In the genomic region with DNA sequence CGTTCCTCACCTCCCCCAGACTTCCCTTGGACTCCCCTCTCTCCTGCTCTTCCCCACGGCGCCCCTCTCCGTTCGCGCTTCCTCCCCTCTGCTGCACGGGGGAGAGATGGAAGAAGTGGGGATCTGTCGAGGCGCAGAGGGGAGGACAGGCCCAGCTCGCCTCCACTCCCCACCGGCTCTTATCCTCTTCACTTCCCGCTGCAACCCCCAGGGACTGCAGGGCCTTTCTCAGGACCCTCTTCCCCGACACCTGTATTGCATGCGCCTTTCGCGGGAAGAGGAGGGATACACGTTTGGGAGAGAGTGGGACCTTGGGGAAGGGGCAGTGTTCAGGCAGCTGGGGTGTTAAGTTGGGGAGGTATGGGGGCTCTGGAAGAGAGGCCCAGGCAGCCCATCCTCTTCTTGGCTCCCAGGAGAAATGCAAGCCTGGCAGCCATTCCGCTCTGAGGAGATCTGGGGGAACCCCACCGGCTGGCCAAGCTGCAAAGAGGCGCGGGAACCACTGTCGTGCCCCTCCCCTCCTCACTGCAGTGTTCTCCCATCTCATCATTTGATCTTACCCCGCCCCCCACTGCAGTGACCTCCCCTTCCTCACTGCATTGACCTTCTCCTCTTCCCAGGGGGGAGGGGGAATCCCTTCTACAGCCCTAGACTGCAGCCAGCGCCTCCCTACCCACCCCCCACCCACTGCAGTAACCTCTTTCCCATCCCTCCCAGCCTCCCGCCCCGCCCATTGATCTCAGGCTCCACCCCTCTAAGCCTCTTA, we compare ENCODE assay signal across 6 cellular contexts. TPM values are rescaled to one million over a fixed set of nuclear protein-coding genes. Genes with fewer than 3 reads are reported as not detected.
DNase-seq lines count a peak whose midpoint lies in the region; ATAC-seq, FAIRE-seq and TF ChIP-seq lines count a peak whose summit lies in the region.

No MANE protein-coding gene starts in this region.

- 24% methylated on average over 6 of the region's 26 CpGs for WGBS in K562 (ENCODE audit: insufficient coverage, low coverage, missing lambda C conversion rate)
- 26% methylated on average over 26 of the region's 26 CpGs for WGBS in body of pancreas, 2 donors

- TF ChIP-seq CTCF in K562 (IDR thresholded peaks at IDR 0.05 in 2 of 3, conservative IDR thresholded peaks at IDR 0.05 in 1 of 3; ENCODE audit: insufficient read depth in 2 of 3, low read depth in 1 of 3, low read length in 3 of 3) (no peak), nephron progenitor cell (IDR thresholded peaks at IDR 0.05) (no peak), body of pancreas (IDR thresholded peaks at IDR 0.05) (no peak)

- H3K9me3 ChIP-seq in K562 (replicated peaks; ENCODE audit: control insufficient read depth, insufficient read depth, low read depth, low read length) (no peaks in the 10 kb centered on the region), body of pancreas (no peaks in the 10 kb centered on the region)

- CTCF ChIA-PET in activated CD8-positive, alpha-beta memory T cell treated with anti-CD3 and anti-CD28 coated beads, Interleukin-2, amount 10 ng/mL, durations not matched to agents 7 days and 5 days (lab: Charles Lee), result interaction anchor here (1.0 to 4.7 kb wide), 8 partner anchors 10 to 193 kb away, joined by 3 to 22 read pairs (median 4); a partner anchor contains a TSS
- CTCF ChIA-PET in K562 (lab: Yijun Ruan, JAX; ENCODE audit: low intra/inter-chr PET ratio), result no interaction called here

- no peak for TF ChIP-seq RAD21 in K562 (CRISPR knock-in tag; conservative IDR thresholded peaks at IDR 0.05 in 1 of 2, IDR thresholded peaks at IDR 0.05 in 1 of 2)

- ATAC-seq in activated CD8-positive, alpha-beta memory T cell treated with anti-CD3 and anti-CD28 coated beads, Interleukin-2, amount 10 ng/mL, durations not matched to agents 7 days and 5 days, result no peak
- ATAC-seq in K562 (peak; percentile 77), HG03108 (IDR thresholded peaks at IDR 0.05; ENCODE audit: unreplicated experiment) (no peak), body of pancreas (no peak)

- TF ChIP-seq EP300 in K562 (IDR thresholded peaks at IDR 0.05; ENCODE audit: low read length), result no peak

- peak overlapping the region; percentile 34 to 87; a peak in 3 of 4 replicates for H3K9ac ChIP-seq in K562 (ENCODE audit: insufficient read depth in 1 of 2, low read depth in 2 of 2, low read length in 2 of 2)

- H2AFZ ChIP-seq in K562 (ENCODE audit: low read depth, low read length), result peak overlapping the region; percentile 59

- H3K27me3 Mint-ChIP-seq in activated CD8-positive, alpha-beta memory T cell treated with anti-CD3 and anti-CD28 coated beads, Interleukin-2, amount 10 ng/mL, durations not matched to agents 7 days and 5 days, result no peaks in the 10 kb centered on the region
- H3K27me3 Mint-ChIP-seq in nephron progenitor cell (ENCODE audit: low read depth, poor library complexity), result peaks cover 23% of the 10 kb centered on the region

- H3K9me3 Mint-ChIP-seq in activated CD8-positive, alpha-beta memory T cell treated with anti-CD3 and anti-CD28 coated beads, Interleukin-2, amount 10 ng/mL, durations not matched to agents 7 days and 5 days (ENCODE audit: low read depth), result no peaks in the 10 kb centered on the region
- no peaks in the 10 kb centered on the region for H3K9me3 Mint-ChIP-seq in nephron progenitor cell

- POLR2A ChIA-PET in K562 (lab: Yijun Ruan, JAX), result no interaction called here

- no peaks in the 10 kb centered on the region for H4K20me1 ChIP-seq in K562 (replicated peaks; ENCODE audit: control insufficient read depth, insufficient read depth, low read length)

- H3K4me3 Mint-ChIP-seq in activated CD8-positive, alpha-beta memory T cell treated with anti-CD3 and anti-CD28 coated beads, Interleukin-2, amount 10 ng/mL, durations not matched to agents 7 days and 5 days, result peak overlapping the region; percentile 92
- peak overlapping the region; percentile 93 for H3K4me3 Mint-ChIP-seq in nephron progenitor cell

- H3K4me1 Mint-ChIP-seq in activated CD8-positive, alpha-beta memory T cell treated with anti-CD3 and anti-CD28 coated beads, Interleukin-2, amount 10 ng/mL, durations not matched to agents 7 days and 5 days, result peaks cover 52% of the 10 kb centered on the region
- H3K4me1 Mint-ChIP-seq in nephron progenitor cell, result peaks cover 60% of the 10 kb centered on the region

- in situ Hi-C loops in K562 (cut with MboI), result no loop called here

- DNase-seq in activated CD8-positive, alpha-beta memory T cell treated with anti-CD3 and anti-CD28 coated beads, Interleukin-2, amount 10 ng/mL, durations not matched to agents 7 days and 5 days, result no peak
- no peak for DNase-seq in activated CD8-positive, alpha-beta memory T cell treated with anti-CD3 and anti-CD28 coated beads, Interleukin-2, amount 50 U/mL, for 48 hours
- DNase-seq in K562 (ENCODE audit: extremely low read depth in 1 of 4, low spot score in 3 of 4) (peak; percentile 70 to 84 (median 72)), nephron progenitor cell (peak; percentile 59), body of pancreas (no peak)

- peak overlapping the region; percentile 76 for H3K4me2 ChIP-seq in K562 (ENCODE audit: insufficient read depth, low read length)

- peaks cover 6% of the 10 kb centered on the region for H3K9me1 ChIP-seq in K562 (ENCODE audit: control insufficient read depth, insufficient read depth, low read length)

- BruUV-seq in K562 (replicated peaks; lab: Mats Ljungman, UMichigan), result no TSS peak

- H3K4me1 ChIP-seq in K562 (replicated peaks in 1 of 2; ENCODE audit: control insufficient read depth in 2 of 2, insufficient read depth in 2 of 2, low read length in 2 of 2) (peaks cover 12 to 40% of the 10 kb centered on the region in 2 experiments; a peak in 4 of 5 replicates), body of pancreas (peaks cover 17% of the 10 kb centered on the region)

- H3K36me3 Mint-ChIP-seq in activated CD8-positive, alpha-beta memory T cell treated with anti-CD3 and anti-CD28 coated beads, Interleukin-2, amount 10 ng/mL, durations not matched to agents 7 days and 5 days, result peaks cover 27% of the 10 kb centered on the region
- peaks cover 19% of the 10 kb centered on the region for H3K36me3 Mint-ChIP-seq in nephron progenitor cell (ENCODE audit: low read depth)

- TF ChIP-seq POLR2A in K562 (conservative IDR thresholded peaks at IDR 0.05) (no peak), body of pancreas (IDR thresholded peaks at IDR 0.05) (no peak)

- H3K79me2 ChIP-seq in K562 (ENCODE audit: control insufficient read depth, insufficient read depth, low read length), result peaks cover 19% of the 10 kb centered on the region

- peak overlapping the region; percentile 46 for H3K4me3 ChIP-seq in K562
- H3K4me3 ChIP-seq in body of pancreas, result peak overlapping the region in 1 of 2 donors; percentile 15

- no peak for FAIRE-seq in K562 (lab: Jason Lieb, UNC)

- intact Hi-C loops in K562 (cut with micrococcal nuclease) (no loop called here), body of pancreas (cut with DNase I) (no loop called here)

- peak overlapping the region; percentile 86 for H3K27ac Mint-ChIP-seq in activated CD8-positive, alpha-beta memory T cell treated with anti-CD3 and anti-CD28 coated beads, Interleukin-2, amount 10 ng/mL, durations not matched to agents 7 days and 5 days
- H3K27ac Mint-ChIP-seq in nephron progenitor cell, result no peak overlapping the region

- H3K27me3 ChIP-seq in K562 (ENCODE audit: control insufficient read depth in 2 of 2, insufficient read depth in 2 of 2, low read length in 2 of 2) (no peaks in the 10 kb centered on the region), body of pancreas (peaks cover 0 to 15% of the 10 kb centered on the region in 2 donors)

- H3K36me3 ChIP-seq in K562 (ENCODE audit: control insufficient read depth, insufficient read depth, low read length) (peaks cover 19% of the 10 kb centered on the region; the same call in 2 of the 3 replicates), body of pancreas (replicated peaks in 1 of 2; ENCODE audit: insufficient read depth in 1 of 2, low read depth in 2 of 2) (no peaks in the 10 kb centered on the region)

- H3K27ac ChIP-seq in K562 (ENCODE audit: extremely low read depth, low read depth, low read length) (no peak overlapping the region; the same call in 2 of the 3 replicates), body of pancreas (peak overlapping the region in 1 of 4 donors; percentile 21)

RNA-seq across cellular contexts. Expression of a gene that starts 0.8 kb away (rescaled TPM):
- 100 to 1,000 TPM; 106 to 171 TPM for total RNA-seq in activated CD8-positive, alpha-beta memory T cell treated with anti-CD3 and anti-CD28 coated beads, Interleukin-2, amount 10 ng/mL, durations not matched to agents 7 days and 5 days
- 58.9 and 105 TPM in 2 replicates for total RNA-seq in K562 (2011; cell fraction: chromatin; rRNA removed; ENCODE audit: low replicate concordance)
- 52.2 and 55.9 TPM in 2 replicates for total RNA-seq in K562 (2011; cell fraction: nucleolus; rRNA removed)
- total RNA-seq in K562 (2011; cell fraction: nucleoplasm; rRNA removed), result 54.7 and 61.2 TPM in 2 replicates
- total RNA-seq in K562 (2014; rRNA removed) (10.9 and 14.1 TPM in 2 replicates), K562 (2014; rRNA removed; fragmentation: Illumina TruSeq; extraction: Trizol) (10.2 and 12.4 TPM in 2 replicates), K562 (2015; rRNA removed; fragmentation: Illumina TruSeq; extraction: Trizol) (13.0 and 13.9 TPM in 2 replicates), K562 (2021) (18.1 and 20.3 TPM in 2 replicates), body of pancreas (10 to 100 TPM in 1 of 2 donors, 1 to 10 TPM in 1; 4.4 to 11.9 TPM)
- polyA plus RNA-seq in K562 (2011; rRNA removed) (43.3 and 70.5 TPM in 2 replicates), K562 (2014; fragmentation: Illumina TruSeq; extraction: Trizol) (22.8 and 25.2 TPM in 2 replicates), K562 (2014; fragmentation: Nextera tagmentation; extraction: Ambion mirVana) (10 to 100 TPM; 23.2 to 27.6 TPM), K562 (2014; rRNA removed) (20.5 and 21.0 TPM in 2 replicates)
- 33.7 and 81.5 TPM in 2 replicates for polyA plus RNA-seq in K562 (2011; cell fraction: cytosol; rRNA removed)
- polyA plus RNA-seq in K562 (2011; cell fraction: nucleus; rRNA removed), result 166 and 226 TPM in 2 replicates
- 49.7 and 51.0 TPM in 2 replicates for polyA plus RNA-seq in K562 (2012)
- 24.6 and 30.6 TPM in 2 replicates for polyA minus RNA-seq in K562 (2011; rRNA and poly(A)+ RNA removed)
- polyA minus RNA-seq in K562 (2011; cell fraction: cytosol; rRNA and poly(A)+ RNA removed), result 11.5 and 21.7 TPM in 2 replicates
- polyA minus RNA-seq in K562 (2011; cell fraction: nucleus; rRNA and poly(A)+ RNA removed), result 18.6 and 33.5 TPM in 2 replicates

RNA-seq across cellular contexts. Expression of a gene that starts 10.6 kb away (rescaled TPM):
- 1 to 10 TPM; 4.9 to 8.7 TPM for total RNA-seq in activated CD8-positive, alpha-beta memory T cell treated with anti-CD3 and anti-CD28 coated beads, Interleukin-2, amount 10 ng/mL, durations not matched to agents 7 days and 5 days
- 9.1 and 10.2 TPM in 2 replicates for total RNA-seq in K562 (2011; cell fraction: chromatin; rRNA removed; ENCODE audit: low replicate concordance)
- total RNA-seq in K562 (2011; cell fraction: nucleolus; rRNA removed), result 4.8 and 5.7 TPM in 2 replicates
- total RNA-seq in K562 (2011; cell fraction: nucleoplasm; rRNA removed), result 4.7 and 5.9 TPM in 2 replicates
- total RNA-seq in K562 (2014; rRNA removed), result 3.1 TPM in 2 replicates
- total RNA-seq in K562 (2014; rRNA removed; fragmentation: Illumina TruSeq; extraction: Trizol), result 4.2 and 4.3 TPM in 2 replicates
- 2.5 and 3.4 TPM in 2 replicates for total RNA-seq in K562 (2015; rRNA removed; fragmentation: Illumina TruSeq; extraction: Trizol)
- total RNA-seq in K562 (2021), result 2.1 and 3.0 TPM in 2 replicates
- polyA plus RNA-seq in K562 (2011; rRNA removed), result 7.0 and 7.8 TPM in 2 replicates
- 5.4 and 7.8 TPM in 2 replicates for polyA plus RNA-seq in K562 (2011; cell fraction: cytosol; rRNA removed)
- polyA plus RNA-seq in K562 (2011; cell fraction: nucleus; rRNA removed), result 6.2 and 7.4 TPM in 2 replicates
- 3.9 and 8.8 TPM in 2 replicates for polyA plus RNA-seq in K562 (2012)
- 4.4 and 5.3 TPM in 2 replicates for polyA plus RNA-seq in K562 (2014; fragmentation: Illumina TruSeq; extraction: Trizol)
- 1 to 10 TPM; 2.7 to 2.8 TPM for polyA plus RNA-seq in K562 (2014; fragmentation: Nextera tagmentation; extraction: Ambion mirVana)
- polyA plus RNA-seq in K562 (2014; rRNA removed), result 2.2 and 4.6 TPM in 2 replicates
- 4.8 and 6.5 TPM in 2 replicates for polyA minus RNA-seq in K562 (2011; rRNA and poly(A)+ RNA removed)
- polyA minus RNA-seq in K562 (2011; cell fraction: cytosol; rRNA and poly(A)+ RNA removed), result 2.4 TPM in 1 of 2 replicates, not detected in the other
- polyA minus RNA-seq in K562 (2011; cell fraction: nucleus; rRNA and poly(A)+ RNA removed), result 1.1 and 6.7 TPM in 2 replicates
- total RNA-seq in body of pancreas, result 10 to 100 TPM in 1 of 2 donors, 1 to 10 TPM in 1; 7.0 to 21.1 TPM

RNA-seq across cellular contexts. Expression of a gene that starts 12.6 kb away (rescaled TPM):
- total RNA-seq in activated CD8-positive, alpha-beta memory T cell treated with anti-CD3 and anti-CD28 coated beads, Interleukin-2, amount 10 ng/mL, durations not matched to agents 7 days and 5 days, result 10 to 100 TPM; 38.3 to 40.1 TPM
- total RNA-seq in K562 (2011; cell fraction: chromatin; rRNA removed; ENCODE audit: low replicate concordance), result 40.4 and 80.7 TPM in 2 replicates
- total RNA-seq in K562 (2011; cell fraction: nucleolus; rRNA removed), result 33.9 and 34.2 TPM in 2 replicates
- total RNA-seq in K562 (2011; cell fraction: nucleoplasm; rRNA removed), result 35.9 and 45.9 TPM in 2 replicates
- 3.9 and 6.6 TPM in 2 replicates for total RNA-seq in K562 (2014; rRNA removed)
- total RNA-seq in K562 (2014; rRNA removed; fragmentation: Illumina TruSeq; extraction: Trizol), result 1.1 and 1.3 TPM in 2 replicates
- 2.6 and 3.4 TPM in 2 replicates for total RNA-seq in K562 (2015; rRNA removed; fragmentation: Illumina TruSeq; extraction: Trizol)
- 40.5 and 49.8 TPM in 2 replicates for total RNA-seq in K562 (2021)
- polyA plus RNA-seq in K562 (2011; rRNA removed), result 2.7 and 8.6 TPM in 2 replicates
- 4.1 and 7.5 TPM in 2 replicates for polyA plus RNA-seq in K562 (2011; cell fraction: cytosol; rRNA removed)
- polyA plus RNA-seq in K562 (2011; cell fraction: nucleus; rRNA removed), result 33.6 and 70.0 TPM in 2 replicates
- 32.7 and 40.7 TPM in 2 replicates for polyA plus RNA-seq in K562 (2012)
- 31.0 and 37.6 TPM in 2 replicates for polyA plus RNA-seq in K562 (2014; fragmentation: Illumina TruSeq; extraction: Trizol)
- under 1 TPM; 0.15 to 0.20 TPM for polyA plus RNA-seq in K562 (2014; fragmentation: Nextera tagmentation; extraction: Ambion mirVana)
- polyA plus RNA-seq in K562 (2014; rRNA removed), result 21.8 and 28.6 TPM in 2 replicates
- polyA minus RNA-seq in K562 (2011; rRNA and poly(A)+ RNA removed), result 1.1 and 1.6 TPM in 2 replicates
- 13.8 and 27.9 TPM in 2 replicates for polyA minus RNA-seq in K562 (2011; cell fraction: cytosol; rRNA and poly(A)+ RNA removed)
- polyA minus RNA-seq in K562 (2011; cell fraction: nucleus; rRNA and poly(A)+ RNA removed), result 7.9 and 9.2 TPM in 2 replicates
- total RNA-seq in body of pancreas, result 10 to 100 TPM; 36.1 to 86.7 TPM

RNA-seq across cellular contexts. Expression of a gene that starts 28.4 kb away (rescaled TPM):
- not detected for total RNA-seq in activated CD8-positive, alpha-beta memory T cell treated with anti-CD3 and anti-CD28 coated beads, Interleukin-2, amount 10 ng/mL, durations not matched to agents 7 days and 5 days
- total RNA-seq in K562 (2011; cell fraction: chromatin; rRNA removed; ENCODE audit: low replicate concordance), result not detected in 2 replicates
- not detected in 2 replicates for total RNA-seq in K562 (2011; cell fraction: nucleolus; rRNA removed)
- total RNA-seq in K562 (2011; cell fraction: nucleoplasm; rRNA removed), result not detected in 2 replicates
- total RNA-seq in K562 (2014; rRNA removed), result not detected in 2 replicates
- not detected in 2 replicates for total RNA-seq in K562 (2014; rRNA removed; fragmentation: Illumina TruSeq; extraction: Trizol)
- not detected in 2 replicates for total RNA-seq in K562 (2015; rRNA removed; fragmentation: Illumina TruSeq; extraction: Trizol)
- total RNA-seq in K562 (2021), result not detected in 2 replicates
- polyA plus RNA-seq in K562 (2011; rRNA removed), result not detected in 2 replicates
- polyA plus RNA-seq in K562 (2011; cell fraction: cytosol; rRNA removed), result not detected in 2 replicates
- not detected in 2 replicates for polyA plus RNA-seq in K562 (2011; cell fraction: nucleus; rRNA removed)
- not detected in 2 replicates for polyA plus RNA-seq in K562 (2012)
- polyA plus RNA-seq in K562 (2014; fragmentation: Illumina TruSeq; extraction: Trizol), result not detected in 2 replicates
- not detected for polyA plus RNA-seq in K562 (2014; fragmentation: Nextera tagmentation; extraction: Ambion mirVana)
- not detected in 2 replicates for polyA plus RNA-seq in K562 (2014; rRNA removed)
- not detected in 2 replicates for polyA minus RNA-seq in K562 (2011; rRNA and poly(A)+ RNA removed)
- not detected in 2 replicates for polyA minus RNA-seq in K562 (2011; cell fraction: cytosol; rRNA and poly(A)+ RNA removed)
- polyA minus RNA-seq in K562 (2011; cell fraction: nucleus; rRNA and poly(A)+ RNA removed), result not detected in 2 replicates
- total RNA-seq in body of pancreas, result not detected

RNA-seq across cellular contexts. Expression of a gene that starts 28.6 kb away (rescaled TPM):
- total RNA-seq in activated CD8-positive, alpha-beta memory T cell treated with anti-CD3 and anti-CD28 coated beads, Interleukin-2, amount 10 ng/mL, durations not matched to agents 7 days and 5 days, result 100 to 1,000 TPM; 120 to 132 TPM
- 30.7 and 66.4 TPM in 2 replicates for total RNA-seq in K562 (2011; cell fraction: chromatin; rRNA removed; ENCODE audit: low replicate concordance)
- 89.2 and 92.8 TPM in 2 replicates for total RNA-seq in K562 (2011; cell fraction: nucleolus; rRNA removed)
- 81.8 and 119 TPM in 2 replicates for total RNA-seq in K562 (2011; cell fraction: nucleoplasm; rRNA removed)
- total RNA-seq in K562 (2014; rRNA removed) (131 and 140 TPM in 2 replicates), K562 (2014; rRNA removed; fragmentation: Illumina TruSeq; extraction: Trizol) (22.9 and 26.7 TPM in 2 replicates), K562 (2015; rRNA removed; fragmentation: Illumina TruSeq; extraction: Trizol) (113 and 115 TPM in 2 replicates), K562 (2021) (104 and 113 TPM in 2 replicates), body of pancreas (100 to 1,000 TPM; 219 to 302 TPM)
- polyA plus RNA-seq in K562 (2011; rRNA removed) (190 and 317 TPM in 2 replicates), K562 (2014; fragmentation: Illumina TruSeq; extraction: Trizol) (41.5 and 120 TPM in 2 replicates), K562 (2014; fragmentation: Nextera tagmentation; extraction: Ambion mirVana) (100 to 1,000 TPM in 1 of 2 experiments, 10 to 100 TPM in 1; 64.2 to 107 TPM), K562 (2014; rRNA removed) (188 and 191 TPM in 2 replicates)
- 504 and 556 TPM in 2 replicates for polyA plus RNA-seq in K562 (2011; cell fraction: cytosol; rRNA removed)
- 180 and 275 TPM in 2 replicates for polyA plus RNA-seq in K562 (2011; cell fraction: nucleus; rRNA removed)
- 150 and 417 TPM in 2 replicates for polyA plus RNA-seq in K562 (2012)
- polyA minus RNA-seq in K562 (2011; rRNA and poly(A)+ RNA removed), result 37.7 TPM in 2 replicates
- 34.5 and 61.2 TPM in 2 replicates for polyA minus RNA-seq in K562 (2011; cell fraction: cytosol; rRNA and poly(A)+ RNA removed)
- 33.4 and 59.2 TPM in 2 replicates for polyA minus RNA-seq in K562 (2011; cell fraction: nucleus; rRNA and poly(A)+ RNA removed)

Comparison
In these comparisons a context has a peak if more than half of its experiments do, and no peak if none do; other contexts are left out.
1. DNase-seq: peak in K562 (4 of 4) and nephron progenitor cell (single experiment); none in activated CD8-positive, alpha-beta memory T cell treated with anti-CD3 and anti-CD28 coated beads, Interleukin-2, amount 10 ng/mL, durations not matched to agents 7 days and 5 days (single experiment), activated CD8-positive, alpha-beta memory T cell treated with anti-CD3 and anti-CD28 coated beads, Interleukin-2, amount 50 U/mL, for 48 hours (single experiment) and body of pancreas (0 of 4).